ENCODE assay signal across 8 cellular contexts in genomic region chr19:46786236-46787039, GRCh38. TPM values are rescaled to one million over a fixed set of nuclear protein-coding genes. Genes with fewer than 3 reads are reported as not detected.
DNase-seq lines count a peak whose midpoint lies in the region; ATAC-seq and TF ChIP-seq lines count a peak whose summit lies in the region.

No MANE protein-coding gene starts in this region.

- H3K36me3 ChIP-seq in HUES48 (ENCODE audit: control insufficient read depth, insufficient read depth, low read length) = peaks cover 41% of the 10 kb centered on the region
- H3K36me3 ChIP-seq in SK-N-MC (ENCODE audit: insufficient read depth, low read length) = peaks cover 46% of the 10 kb centered on the region
- peaks cover 3 to 34% (median 16%) of the 10 kb centered on the region in 4 donors for H3K36me3 ChIP-seq in upper lobe of left lung

- TF ChIP-seq CTCF in GM12875 (IDR thresholded peaks at IDR 0.05; ENCODE audit: borderline replicate concordance, insufficient read depth, low read depth, low read length) (no peak), upper lobe of left lung (IDR thresholded peaks at IDR 0.05) (no peak)

- H3K4me3 ChIP-seq in GM12875 (ENCODE audit: low read depth, low read length) (peak overlapping the region; percentile 90), HUES48 (ENCODE audit: low read depth, low read length) (peak overlapping the region; percentile 80), SK-N-MC (peak overlapping the region; percentile 97), upper lobe of left lung (peak overlapping the region; percentile 73 to 84 (median 73))

- H3K27me3 ChIP-seq in HUES48 (ENCODE audit: control insufficient read depth, insufficient read depth, low read length) (no peaks in the 10 kb centered on the region), upper lobe of left lung (no peaks in the 10 kb centered on the region)

- H3K4me1 ChIP-seq in HUES48 (ENCODE audit: control insufficient read depth, insufficient read depth, low read length) (peaks cover 13% of the 10 kb centered on the region), upper lobe of left lung (peaks cover 33 to 67% (median 42%) of the 10 kb centered on the region in 4 donors)

- H3K9ac ChIP-seq in HUES48 (ENCODE audit: low read depth, low read length) (peak overlapping the region; percentile 92), SK-N-MC (ENCODE audit: insufficient read length) (peak overlapping the region; percentile 99)

- intact Hi-C loops in Right ventricle myocardium inferior (cut with DNase I) = no loop called here

- peak; percentile 56 for ATAC-seq in Right ventricle myocardium inferior
- peak; percentile 60 to 73 for ATAC-seq in upper lobe of left lung (ENCODE audit: low FRiP score in 2 of 2)
- ATAC-seq in HG03520 (IDR thresholded peaks at IDR 0.05; ENCODE audit: unreplicated experiment) = no peak

- peak in 3 of 4 donors; percentile 2 to 67 (median 66) for TF ChIP-seq EP300 in upper lobe of left lung (IDR thresholded peaks at IDR 0.05)

- peak overlapping the region; percentile 91 for H3K27ac ChIP-seq in HUES48 (ENCODE audit: low read depth, low read length)
- H3K27ac ChIP-seq in SK-N-MC = peak overlapping the region; percentile 95
- H3K27ac ChIP-seq in upper lobe of left lung = peak overlapping the region; percentile 88 to 94 (median 90)

- H3K9me3 ChIP-seq in HUES48 (ENCODE audit: control insufficient read depth, insufficient read depth, low read length) (no peaks in the 10 kb centered on the region), SK-N-MC (ENCODE audit: low read depth, low read length) (no peaks in the 10 kb centered on the region), upper lobe of left lung (no peaks in the 10 kb centered on the region)

- peak in 3 of 4 donors; percentile 14 to 64 (median 36) for TF ChIP-seq POLR2A in upper lobe of left lung (IDR thresholded peaks at IDR 0.05)

- DNase-seq in SK-N-MC (ENCODE audit: low read depth, low spot score) (no peak), Right ventricle myocardium inferior (ENCODE audit: missing footprints) (peak; percentile 87), pons (ENCODE audit: low spot score) (peak; percentile 68), upper lobe of left lung (peak; percentile 78 to 90)
- peak; percentile 87 for DNase-seq in activated naive CD4-positive, alpha-beta T cell treated with Interleukin-2 at 50 U/mL for 16 hours

- 4 to 8% methylated on average over 18 to 20 of the region's 20 CpGs for WGBS in upper lobe of left lung, 2 donors

RNA-seq across cellular contexts. Expression of gene SLC1A5, which starts 2.0 kb away (rescaled TPM):
- total RNA-seq in Right ventricle myocardium inferior (10.1 TPM), upper lobe of left lung (100 to 1,000 TPM in 2 of 6 donors, 10 to 100 TPM in 4; 52.4 to 147 (median 83.9) TPM)

RNA-seq across cellular contexts. Expression of gene STRN4, which starts 40.2 kb away (rescaled TPM):
- total RNA-seq in Right ventricle myocardium inferior = 51.4 TPM
- total RNA-seq in upper lobe of left lung = 100 to 1,000 TPM in 2 of 6 donors, 10 to 100 TPM in 4; 59.8 to 168 (median 83.7) TPM

RNA-seq across cellular contexts. Expression of gene FKRP, which starts 40.6 kb away (rescaled TPM):
- total RNA-seq in Right ventricle myocardium inferior (16.2 TPM), upper lobe of left lung (10 to 100 TPM; 16.6 to 26.2 (median 19.3) TPM)
